12 cellular contexts compared by ENCODE assay signal in genomic region chr19:16330811-16331690, GRCh38. TPM values are rescaled to one million over a fixed set of nuclear protein-coding genes. Genes with fewer than 3 reads are reported as not detected.
DNase-seq lines count a peak whose midpoint lies in the region; ATAC-seq and TF ChIP-seq lines count a peak whose summit lies in the region.
"Had no signal": no experiment of that assay in that cellular context is flagged by ENCODE, and none has a peak within 500 bp of the region (broad histone marks: within the 10 kb centered on the region; RNA-seq: fewer than 3 reads in every experiment).

No MANE protein-coding gene starts in this region.

- in situ Hi-C loops in GM13977 (cut with MboI; ENCODE audit: low pct_unique_long_range_greater_than_20kb, low sequenced_read_pairs, unreplicated experiment) = no loop called here

- H3K27ac Mint-ChIP-seq in CD14-positive monocyte (peak overlapping the region in 6 of 7 donors; percentile 95 to 99 (median 98)), IgD-negative memory B cell (peak overlapping the region; percentile 94 to 100 (median 99)), memory B cell (peak overlapping the region; percentile 99)
- H3K27ac Mint-ChIP-seq: brain, H9, WTC11 had no signal

- H3K9me3 Mint-ChIP-seq in CD14-positive monocyte = peaks cover 0 to 4% (median 0%) of the 10 kb centered on the region in 7 donors
- H3K9me3 Mint-ChIP-seq in IgD-negative memory B cell = peaks cover 0 to 2% (median 0%) of the 10 kb centered on the region in 3 donors
- peaks cover 2% of the 10 kb centered on the region for H3K9me3 Mint-ChIP-seq in memory B cell

- intact Hi-C loops in CD14-positive monocyte (cut with micrococcal nuclease) = loop anchor here in 1 of 2 donors (2.0 kb wide), 1 partner anchor 38 kb away; no protein-coding TSS in a partner anchor

- ATAC-seq in memory B cell (ENCODE audit: low read depth) (no peak), HG02798 (IDR thresholded peaks at IDR 0.05; ENCODE audit: poor library complexity, unreplicated experiment) (no peak), GM18907 (IDR thresholded peaks at IDR 0.05; ENCODE audit: unreplicated experiment) (no peak)
- ATAC-seq: WTC11 had no signal

- H3K4me3 Mint-ChIP-seq in CD14-positive monocyte (no peak overlapping the region), IgD-negative memory B cell (peak overlapping the region; percentile 6 to 97 (median 92)), memory B cell (peak overlapping the region; percentile 5)
- H3K4me3 Mint-ChIP-seq: brain, H9, WTC11 had no signal

- DNase-seq in CD14-positive monocyte (ENCODE audit: low spot score) = no peak
- DNase-seq in activated naive CD4-positive, alpha-beta T cell treated with anti-CD3 and anti-CD28 coated beads, Interleukin-2, amount 50 U/mL, for 16 hours = peak; percentile 29
- DNase-seq in memory B cell (ENCODE audit: low spot score in 2 of 2) = no peak
- no peak for DNase-seq in NCI-H2029 treated with DMSO at 0.1 percent for 48 hours (lab: John Stamatoyannopoulos, UW)
- DNase-seq in GM13977 (ENCODE audit: low spot score) = no peak
- DNase-seq: H9, NCI-H1417 had no signal

- H3K4me1 Mint-ChIP-seq in CD14-positive monocyte (peaks cover 50% of the 10 kb centered on the region), IgD-negative memory B cell (peaks cover 20 to 29% (median 26%) of the 10 kb centered on the region in 3 donors), memory B cell (peaks cover 26% of the 10 kb centered on the region)

- TF ChIP-seq CTCF in CD14-positive monocyte (IDR thresholded peaks at IDR 0.05) (no peak), GM13977 (IDR thresholded peaks at IDR 0.05; ENCODE audit: extremely low read depth, insufficient read depth, missing control alignments) (no peak)

- peaks cover 26 to 43% of the 10 kb centered on the region in 2 donors for H3K36me3 Mint-ChIP-seq in CD14-positive monocyte
- peaks cover 26% of the 10 kb centered on the region for H3K36me3 Mint-ChIP-seq in IgD-negative memory B cell
- peaks cover 31% of the 10 kb centered on the region for H3K36me3 Mint-ChIP-seq in memory B cell
- H3K36me3 Mint-ChIP-seq: WTC11 had no signal

- H3K27me3 Mint-ChIP-seq in CD14-positive monocyte (ENCODE audit: low read depth in 3 of 3) = peaks cover 0 to 2% (median 0%) of the 10 kb centered on the region in 3 donors
- H3K27me3 Mint-ChIP-seq in IgD-negative memory B cell = no peaks in the 10 kb centered on the region
- H3K27me3 Mint-ChIP-seq in memory B cell = no peaks in the 10 kb centered on the region

RNA-seq across cellular contexts. Expression of gene KLF2, which starts 6.4 kb away (rescaled TPM):
- polyA plus RNA-seq in CD14-positive monocyte (10 to 100 TPM; 34.0 to 51.4 TPM), IgD-negative memory B cell (199 TPM)

Comparison
In these comparisons a context has a peak if more than half of its experiments do, and no peak if none do; other contexts are left out.
1. H3K4me3 Mint-ChIP-seq: peak in IgD-negative memory B cell (4 of 4) and memory B cell (single experiment); none in CD14-positive monocyte (0 of 2).
2. Peak in every context shown above with its lines, with median percentiles within 50 percentile points of each other: H3K27ac Mint-ChIP-seq.